In genomic region chr19:41218615-41219507, GRCh38 we compare ENCODE assay signal across 9 cellular contexts. TPM values are rescaled to one million over a fixed set of nuclear protein-coding genes. Genes with fewer than 3 reads are reported as not detected.
DNase-seq lines count a peak whose midpoint lies in the region; ATAC-seq and TF ChIP-seq lines count a peak whose summit lies in the region.
"Had no signal": no experiment of that assay in that cellular context is flagged by ENCODE, and none has a peak within 500 bp of the region (broad histone marks: within the 10 kb centered on the region; RNA-seq: fewer than 3 reads in every experiment).

AXL (plus strand) TSS chr19:41219223; CDS start chr19:41219393, 170 bp downstream.

- TF ChIP-seq CTCF in SK-N-SH (IDR thresholded peaks at IDR 0.05) (no peak), fibroblast of the aortic adventitia (IDR thresholded peaks at IDR 0.05; ENCODE audit: insufficient read depth, low read length) (no peak)

- no peaks in the 10 kb centered on the region for H3K9me2 ChIP-seq in SK-N-SH

- H3K9ac ChIP-seq in SK-N-SH (peak within 1 kb of the TSS; percentile 99), muscle layer of colon (ENCODE audit: low read length) (peak within 1 kb of the TSS; percentile 96)

- peaks cover 28% of the 10 kb centered on the region for H3F3A ChIP-seq in SK-N-SH (replicated peaks; ENCODE audit: insufficient read depth)

- H3K27ac Mint-ChIP-seq in activated naive CD8-positive, alpha-beta T cell treated with anti-CD3 and anti-CD28 coated beads for 36 hours: no peak within 1 kb of the TSS
- H3K27ac Mint-ChIP-seq: memory B cell had no signal

- TF ChIP-seq EP300 in SK-N-SH (IDR thresholded peaks at IDR 0.05; ENCODE audit: borderline replicate concordance in 1 of 2, low read depth in 1 of 2, low read length in 1 of 2): 0 out of 4 replicates have a peak, but pooled peaks of 1 of the 2 experiments have one; percentile 25

- ATAC-seq in activated CD4-positive, CD25-positive, alpha-beta regulatory T cell treated with anti-CD3 and anti-CD28 coated beads, Interleukin-2, amount 50 U/mL, for 24 hours: no peak
- ATAC-seq in GM18858 (IDR thresholded peaks at IDR 0.05; ENCODE audit: unreplicated experiment): no peak

- H3K9me3 Mint-ChIP-seq in activated naive CD8-positive, alpha-beta T cell treated with anti-CD3 and anti-CD28 coated beads for 36 hours: no peaks in the 10 kb centered on the region
- H3K9me3 Mint-ChIP-seq: memory B cell had no signal

- no peaks in the 10 kb centered on the region for H4K20me1 ChIP-seq in SK-N-SH (ENCODE audit: insufficient read depth)

- H3K27ac ChIP-seq in SK-N-SH (ENCODE audit: low read depth in 2 of 2, low read length in 1 of 2) (peak within 1 kb of the TSS; percentile 5 to 96; a peak in 3 of 4 replicates), muscle layer of colon (ENCODE audit: low read depth, low read length) (peak within 1 kb of the TSS; percentile 94)

- POLR2A ChIA-PET in SK-N-SH (lab: Yijun Ruan, JAX): no interaction called here

- TF ChIP-seq RAD21 in SK-N-SH (IDR thresholded peaks at IDR 0.05; ENCODE audit: low read length): no peak

- H3K9me3 ChIP-seq in SK-N-SH (no peaks in the 10 kb centered on the region), muscle layer of colon (ENCODE audit: low read length) (no peaks in the 10 kb centered on the region)

- no peak within 1 kb of the TSS for H3K4me3 Mint-ChIP-seq in activated naive CD8-positive, alpha-beta T cell treated with anti-CD3 and anti-CD28 coated beads for 36 hours
- H3K4me3 Mint-ChIP-seq: memory B cell had no signal

- in situ Hi-C loops in Caki2 (cut with HindIII; ENCODE audit: low pct_unique_long_range_greater_than_20kb, low sequenced_read_pairs): no loop called here

- peaks cover 55% of the 10 kb centered on the region for H3K79me2 ChIP-seq in SK-N-SH (ENCODE audit: insufficient read depth)

- H3K4me2 ChIP-seq in SK-N-SH: peak within 1 kb of the TSS; percentile 96

- CTCF ChIA-PET in SK-N-SH (lab: Yijun Ruan, JAX): no interaction called here

- H3K36me3 ChIP-seq in SK-N-SH (replicated peaks in 1 of 2; ENCODE audit: control insufficient read depth in 1 of 2, insufficient read depth in 2 of 2, low read length in 1 of 2) (peaks cover 0 to 6% of the 10 kb centered on the region in 2 experiments), muscle layer of colon (ENCODE audit: insufficient read depth, low read length) (peaks cover 14% of the 10 kb centered on the region)

- H3K4me1 ChIP-seq in SK-N-SH (ENCODE audit: control insufficient read depth in 1 of 2, insufficient read depth in 2 of 2, low read depth in 1 of 2, low read length in 1 of 2) (peaks cover 0 to 11% of the 10 kb centered on the region in 2 experiments; a peak in 2 of 4 replicates), muscle layer of colon (ENCODE audit: insufficient read depth, low read length) (peaks cover 40% of the 10 kb centered on the region)

- WGBS in SK-N-SH (ENCODE audit: low lambda C conversion rate): 5% methylated on average over 26 of the region's 32 CpGs

- H3K36me3 Mint-ChIP-seq in activated naive CD8-positive, alpha-beta T cell treated with anti-CD3 and anti-CD28 coated beads for 36 hours: no peaks in the 10 kb centered on the region

- H3K4me3 ChIP-seq in SK-N-SH (ENCODE audit: low read depth in 2 of 2, low read length in 1 of 2) (peak within 1 kb of the TSS; percentile 53 to 81), fibroblast of the aortic adventitia (ENCODE audit: low read depth, low read length) (peak within 1 kb of the TSS; percentile 94), muscle layer of colon (ENCODE audit: low read depth in 1 of 2, low read length in 2 of 2) (peak within 1 kb of the TSS; percentile 68 to 80)

- H2AFZ ChIP-seq in SK-N-SH (ENCODE audit: low read depth): peak within 1 kb of the TSS; percentile 58; the same call in 1 of the 2 replicates

- DNase-seq in Caki2 (ENCODE audit: low read depth) (peak; percentile 97), SK-N-SH (peak; percentile 43), fibroblast of the aortic adventitia (ENCODE audit: low read depth) (peak; percentile 85), NCI-H1436 treated with DMSO at 0.1 percent for 48 hours (lab: John Stamatoyannopoulos, UW) (no peak)
- no peak for DNase-seq in activated naive CD8-positive, alpha-beta T cell treated with anti-CD3 and anti-CD28 coated beads for 36 hours

- H3K27me3 ChIP-seq in SK-N-SH (ENCODE audit: insufficient read depth): no peaks in the 10 kb centered on the region
- no peaks in the 10 kb centered on the region for H3K27me3 ChIP-seq in muscle layer of colon (ENCODE audit: control insufficient read depth in 1 of 2, insufficient read depth in 2 of 2, low read length in 2 of 2)

- H3K27me3 Mint-ChIP-seq in activated naive CD8-positive, alpha-beta T cell treated with anti-CD3 and anti-CD28 coated beads for 36 hours: peaks cover 60% of the 10 kb centered on the region

- peaks cover 6% of the 10 kb centered on the region for H3K4me1 Mint-ChIP-seq in activated naive CD8-positive, alpha-beta T cell treated with anti-CD3 and anti-CD28 coated beads for 36 hours

TF ChIP-seq in SK-N-SH, 30 proteins besides CTCF, POLR2A, EP300 and RAD21 (continues in another document):
- TF ChIP-seq SIN3A (IDR thresholded peaks at IDR 0.05; ENCODE audit: borderline replicate concordance, low read depth, low read length) (peak; percentile 88; the same call in 1 of the 2 replicates), REST (IDR thresholded peaks at IDR 0.05; ENCODE audit: low read depth, low read length) (peak; percentile 21), TAF1 (IDR thresholded peaks at IDR 0.05; ENCODE audit: borderline replicate concordance, low read depth, low read length) (peak; percentile 68; the same call in 1 of the 2 replicates), EZH2phosphoT487 (IDR thresholded peaks at IDR 0.05; ENCODE audit: borderline replicate concordance, low read depth) (no peak), RXRA (IDR thresholded peaks at IDR 0.05; ENCODE audit: borderline replicate concordance, low read depth) (0 out of 2 replicates have a peak, but pooled peaks have one; percentile 13), NFIC (IDR thresholded peaks at IDR 0.05; ENCODE audit: borderline replicate concordance) (peak; percentile 39; the same call in 1 of the 2 replicates), ELF1 (IDR thresholded peaks at IDR 0.05) (no peak), TEAD4 (IDR thresholded peaks at IDR 0.05; ENCODE audit: borderline replicate concordance, insufficient read depth) (peak; percentile 37; the same call in 1 of the 2 replicates)
- TF ChIP-seq, protein P1, sequence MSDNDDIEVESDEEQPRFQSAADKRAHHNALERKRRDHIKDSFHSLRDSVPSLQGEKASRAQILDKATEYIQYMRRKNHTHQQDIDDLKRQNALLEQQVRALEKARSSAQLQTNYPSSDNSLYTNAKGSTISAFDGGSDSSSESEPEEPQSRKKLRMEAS (IDR thresholded peaks at IDR 0.05; ENCODE audit: low read depth): peak; percentile 77
- TF ChIP-seq, protein P2, sequence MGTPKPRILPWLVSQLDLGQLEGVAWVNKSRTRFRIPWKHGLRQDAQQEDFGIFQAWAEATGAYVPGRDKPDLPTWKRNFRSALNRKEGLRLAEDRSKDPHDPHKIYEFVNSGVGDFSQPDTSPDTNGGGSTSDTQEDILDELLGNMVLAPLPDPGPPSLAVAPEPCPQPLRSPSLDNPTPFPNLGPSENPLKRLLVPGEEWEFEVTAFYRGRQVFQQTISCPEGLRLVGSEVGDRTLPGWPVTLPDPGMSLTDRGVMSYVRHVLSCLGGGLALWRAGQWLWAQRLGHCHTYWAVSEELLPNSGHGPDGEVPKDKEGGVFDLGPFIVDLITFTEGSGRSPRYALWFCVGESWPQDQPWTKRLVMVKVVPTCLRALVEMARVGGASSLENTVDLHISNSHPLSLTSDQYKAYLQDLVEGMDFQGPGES (IDR thresholded peaks at IDR 0.05; ENCODE audit: low read depth, low read length): no peak

RNA-seq across cellular contexts. Expression of gene AXL, which starts in this region (rescaled TPM):
- 349 and 418 TPM in 2 replicates for total RNA-seq in Caki2 (2014; rRNA removed; shearing (Covaris generic); ENCODE audit: low replicate concordance)
- polyA plus RNA-seq in SK-N-SH (2012; rRNA removed): 78.8 and 82.6 TPM in 2 replicates
- 47.4 and 58.0 TPM in 2 replicates for polyA plus RNA-seq in SK-N-SH (2012; cell fraction: cytosol; rRNA removed)
- 71.7 and 77.3 TPM in 2 replicates for polyA plus RNA-seq in SK-N-SH (2012; cell fraction: nucleus; rRNA removed)
- total RNA-seq in fibroblast of the aortic adventitia (ENCODE audit: low replicate concordance): 121 and 305 TPM in 2 replicates
- under 1 TPM; 0.41 to 0.42 TPM for total RNA-seq in activated naive CD8-positive, alpha-beta T cell treated with anti-CD3 and anti-CD28 coated beads for 36 hours

Comparison
In these comparisons a context has a peak if more than half of its experiments do, and no peak if none do; other contexts are left out.
1. RNA of gene AXL (total RNA-seq): 349 to 418 TPM in Caki2 and 121 to 305 TPM in fibroblast of the aortic adventitia; 0.41 to 0.42 TPM in activated naive CD8-positive, alpha-beta T cell treated with anti-CD3 and anti-CD28 coated beads for 36 hours; every median in the first group is over 10 times any median in the second.
2. DNase-seq: peak in Caki2 (single experiment), SK-N-SH (single experiment) and fibroblast of the aortic adventitia (single experiment); none in NCI-H1436 treated with DMSO at 0.1 percent for 48 hours (single experiment) and activated naive CD8-positive, alpha-beta T cell treated with anti-CD3 and anti-CD28 coated beads for 36 hours (single experiment).
3. Peak in every context shown above with its lines, with median percentiles within 50 percentile points of each other: H3K4me3 ChIP-seq.